Comparison of ENCODE assay signal across 1 cellular context in the genomic region with DNA sequence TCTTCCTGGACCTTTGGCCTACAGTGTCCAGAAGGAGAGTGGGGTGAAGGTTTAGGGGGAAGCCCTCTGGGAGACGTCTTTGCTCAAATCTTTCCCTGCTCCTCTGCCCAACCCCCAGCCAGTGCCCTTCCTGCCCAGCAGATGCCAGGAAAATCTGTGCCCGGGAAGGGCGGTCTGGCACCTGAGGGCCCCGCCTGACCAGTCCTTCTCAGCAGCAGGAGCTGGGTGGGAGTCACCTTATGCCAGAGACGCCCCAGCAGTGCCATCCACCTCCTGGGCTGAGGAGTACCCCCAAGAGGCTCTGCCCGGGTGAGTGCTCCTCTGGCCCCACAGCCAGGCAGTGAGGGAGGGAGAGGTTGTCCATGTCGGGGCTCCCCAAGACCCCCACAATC.
TF ChIP-seq lines count a peak whose summit lies in the region.

No MANE protein-coding gene starts in this region.

TF ChIP-seq in IMR-90, 13 proteins besides CTCF, POLR2A, EP300 and RAD21 (continued from another document):
- TF ChIP-seq ELK1 (IDR thresholded peaks at IDR 0.05; ENCODE audit: borderline replicate concordance, low read depth, low read length) (no peak), MXI1 (IDR thresholded peaks at IDR 0.05; ENCODE audit: borderline replicate concordance, low read depth, low read length) (no peak), FOS (IDR thresholded peaks at IDR 0.05; ENCODE audit: low read depth, low read length) (no peak), NFE2L2 (IDR thresholded peaks at IDR 0.05; ENCODE audit: low read depth, low read length) (no peak), USF2 (IDR thresholded peaks at IDR 0.05; ENCODE audit: low read depth, low read length) (no peak), MAFK (IDR thresholded peaks at IDR 0.05; ENCODE audit: low read depth, low read length) (no peak)
